In genomic region chr6:129567374-129567773, GRCh38 we compare ENCODE assay signal across 8 cellular contexts.
DNase-seq lines count a peak whose midpoint lies in the region; ATAC-seq and TF ChIP-seq lines count a peak whose summit lies in the region.

No MANE protein-coding gene starts in this region.

- H3K9ac ChIP-seq in mammary epithelial cell (ENCODE audit: insufficient read depth, low read length) (no peak overlapping the region), smooth muscle cell (ENCODE audit: low read depth) (no peak overlapping the region)

- H3F3A ChIP-seq in smooth muscle cell (ENCODE audit: low read depth), result no peaks in the 10 kb centered on the region

- dilution Hi-C loops in mammary epithelial cell (cut with HindIII; ENCODE audit: low sequenced_read_pairs), result no loop called here

- H3K27me3 ChIP-seq in mammary epithelial cell (ENCODE audit: insufficient read depth, low read length), result no peaks in the 10 kb centered on the region
- no peaks in the 10 kb centered on the region for H3K27me3 ChIP-seq in smooth muscle cell (ENCODE audit: low read depth)
- H3K27me3 ChIP-seq in prostate gland (replicated peaks; ENCODE audit: insufficient read depth), result no peaks in the 10 kb centered on the region

- H3K79me2 ChIP-seq in mammary epithelial cell (ENCODE audit: insufficient read depth, low read length) (no peaks in the 10 kb centered on the region), smooth muscle cell (ENCODE audit: low read depth) (no peaks in the 10 kb centered on the region)

- H3K4me2 ChIP-seq in mammary epithelial cell (ENCODE audit: insufficient read depth, low read depth, low read length) (no peak overlapping the region), smooth muscle cell (no peak overlapping the region)

- TF ChIP-seq CTCF in mammary epithelial cell (conservative IDR thresholded peaks at IDR 0.05 in 1 of 2, IDR thresholded peaks at IDR 0.05 in 1 of 2; ENCODE audit: extremely low read depth in 1 of 2, insufficient read depth in 1 of 2, low read depth in 1 of 2, low read length in 2 of 2) (peak; percentile 60 to 65), smooth muscle cell (IDR thresholded peaks at IDR 0.05; ENCODE audit: borderline replicate concordance, insufficient read depth, poor library complexity, severe bottlenecking) (peak; percentile 37), prostate gland (IDR thresholded peaks at IDR 0.05) (peak in 2 of 4 experiments; percentile 16 to 37)

- H3K27ac ChIP-seq in mammary epithelial cell (ENCODE audit: insufficient read depth, low read depth, low read length) (no peak overlapping the region), smooth muscle cell (ENCODE audit: low read depth) (no peak overlapping the region), prostate gland (no peak overlapping the region)

- no peak for ATAC-seq in GM19328 (IDR thresholded peaks at IDR 0.05; ENCODE audit: unreplicated experiment)

- no peak for TF ChIP-seq POLR2A in prostate gland (IDR thresholded peaks at IDR 0.05)

- H3K9me3 ChIP-seq in mammary epithelial cell (replicated peaks; ENCODE audit: insufficient read depth, low read length) (no peaks in the 10 kb centered on the region), smooth muscle cell (replicated peaks; ENCODE audit: low read depth) (no peaks in the 10 kb centered on the region), prostate gland (no peaks in the 10 kb centered on the region)

- CTCF ChIA-PET in mammary epithelial cell (lab: Charles Lee; ENCODE audit: low non-redundant PET), result interaction anchor here (0.6 to 0.7 kb wide), 3 partner anchors 66 to 1291 kb away, joined by 3 to 6 read pairs (median 5); no protein-coding TSS in a partner anchor

- H3K36me3 ChIP-seq in mammary epithelial cell (ENCODE audit: insufficient read depth, low read length) (no peaks in the 10 kb centered on the region), smooth muscle cell (ENCODE audit: low read depth) (no peaks in the 10 kb centered on the region), prostate gland (no peaks in the 10 kb centered on the region)

- 84% methylated on average over 5 of the region's 5 CpGs for WGBS in mammary epithelial cell (ENCODE audit: low coverage, missing lambda C conversion rate)
- WGBS in smooth muscle cell (ENCODE audit: low lambda C conversion rate), result 70% methylated on average over 5 of the region's 5 CpGs
- WGBS in prostate gland, result 88% methylated on average over 5 of the region's 5 CpGs

- H4K20me1 ChIP-seq in mammary epithelial cell (ENCODE audit: insufficient read depth, low read length), result no peaks in the 10 kb centered on the region
- H4K20me1 ChIP-seq in smooth muscle cell (ENCODE audit: low read depth), result no peaks in the 10 kb centered on the region

- H3K4me3 ChIP-seq in mammary epithelial cell (replicated peaks in 1 of 3; ENCODE audit: insufficient read depth in 1 of 3, low read depth in 2 of 3, low read length in 3 of 3) (no peak overlapping the region), smooth muscle cell (no peak overlapping the region), prostate gland (no peak overlapping the region)

- H3K4me1 ChIP-seq in mammary epithelial cell (ENCODE audit: insufficient read depth, low read length) (no peaks in the 10 kb centered on the region), smooth muscle cell (ENCODE audit: low read depth) (no peaks in the 10 kb centered on the region), prostate gland (replicated peaks) (no peaks in the 10 kb centered on the region)

- DNase-seq in activated effector memory CD4-positive, alpha-beta T cell treated with anti-CD3 and anti-CD28 coated beads, Interleukin-2, amount 50 U/mL, for 16 hours, result peak; percentile 63
- DNase-seq in activated effector memory CD4-positive, alpha-beta T cell treated with Interleukin-2 at 50 U/mL for 16 hours, result no peak
- DNase-seq in NOMO-1 treated with DMSO at 0.1 percent for 48 hours (lab: John Stamatoyannopoulos, UW; ENCODE audit: unreplicated experiment) (peak; percentile 30), mammary epithelial cell (no peak), smooth muscle cell (lab: John Stamatoyannopoulos, UW; ENCODE audit: unreplicated experiment) (no peak), prostate gland (ENCODE audit: low spot score) (no peak), midbrain (lab: John Stamatoyannopoulos, UW) (no peak)

- H2AFZ ChIP-seq in mammary epithelial cell (ENCODE audit: low read depth, low read length), result no peak overlapping the region
- no peak overlapping the region for H2AFZ ChIP-seq in smooth muscle cell (ENCODE audit: low read depth)

- BruUV-seq in mammary epithelial cell (replicated peaks; lab: Mats Ljungman, UMichigan), result no TSS peak

- in situ Hi-C loops in mammary epithelial cell (cut with MboI; ENCODE audit: low sequenced_read_pairs in 2 of 2), result loop anchor here in 1 of 2 donors (10.0 kb wide), 1 partner anchor 63 kb away; no protein-coding TSS in a partner anchor

- intact Hi-C loops in mammary epithelial cell (cut with micrococcal nuclease) (loop anchor here (1.0 kb wide), 2 partner anchors 68 to 98 kb away; no protein-coding TSS in a partner anchor), prostate gland (cut with DNase I) (no loop called here)

Comparison
In these comparisons a context has a peak if more than half of its experiments do, and no peak if none do; other contexts are left out.
1. DNase-seq: peak in activated effector memory CD4-positive, alpha-beta T cell treated with anti-CD3 and anti-CD28 coated beads, Interleukin-2, amount 50 U/mL, for 16 hours (single experiment) and NOMO-1 treated with DMSO at 0.1 percent for 48 hours (single experiment); none in activated effector memory CD4-positive, alpha-beta T cell treated with Interleukin-2 at 50 U/mL for 16 hours (single experiment), mammary epithelial cell (single experiment), smooth muscle cell (single experiment), prostate gland (single experiment) and midbrain (single experiment).